1 cellular context compared by ENCODE assay signal in the genomic region with DNA sequence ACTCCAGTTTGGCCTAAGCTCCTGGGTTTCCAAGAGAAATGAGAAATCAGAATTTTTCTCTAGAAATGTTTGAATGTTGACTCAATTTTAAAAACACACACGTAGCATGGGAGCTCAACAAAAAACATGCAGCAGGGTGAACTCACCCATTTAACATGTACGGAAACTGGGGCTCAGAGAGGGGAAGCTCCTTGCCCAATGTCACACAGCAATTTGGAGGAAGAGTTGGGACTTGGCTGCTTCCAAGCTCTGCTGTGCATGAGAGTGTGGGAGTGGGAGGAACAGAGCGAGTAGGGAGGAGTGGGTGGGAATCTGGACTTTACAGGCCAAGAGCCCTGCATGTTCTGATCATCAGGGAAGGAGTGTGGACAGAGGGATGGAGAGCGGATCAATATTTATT.
TF ChIP-seq lines count a peak whose summit lies in the region.

No MANE protein-coding gene starts in this region.

TF ChIP-seq in A549, 52 proteins besides CTCF, POLR2A, EP300 and RAD21:
- TF ChIP-seq TP53 (CRISPR knock-in tag; IDR thresholded peaks at IDR 0.05) (no peak), CHD2 (IDR thresholded peaks at IDR 0.05; ENCODE audit: low read length, partially characterized antibody) (no peak), ZFP36 (IDR thresholded peaks at IDR 0.05; ENCODE audit: borderline replicate concordance, partially characterized antibody) (peak; percentile 54), PHF8 (IDR thresholded peaks at IDR 0.05; ENCODE audit: borderline replicate concordance, low read depth) (no peak), TFCP2L1 (CRISPR knock-in tag; IDR thresholded peaks at IDR 0.05) (no peak), FOSL2 (IDR thresholded peaks at IDR 0.05) (no peak), FOSL2 (CRISPR knock-in tag; IDR thresholded peaks at IDR 0.05) (no peak), HDAC2 (IDR thresholded peaks at IDR 0.05) (no peak)
